ENCODE assay signal across 10 cellular contexts in genomic region chr17:78724544-78724943, GRCh38. TPM values are rescaled to one million over a fixed set of nuclear protein-coding genes. Genes with fewer than 3 reads are reported as not detected.
DNase-seq lines count a peak whose midpoint lies in the region; ATAC-seq, FAIRE-seq and TF ChIP-seq lines count a peak whose summit lies in the region.
"Had no signal": no experiment of that assay in that cellular context is flagged by ENCODE, and none has a peak within 500 bp of the region (broad histone marks: within the 10 kb centered on the region; RNA-seq: fewer than 3 reads in every experiment).

No MANE protein-coding gene starts in this region.

- intact Hi-C loops in GM12878 (cut with micrococcal nuclease; ENCODE audit: unreplicated experiment), result no loop called here
- intact Hi-C loops in HepG2 (cut with micrococcal nuclease; ENCODE audit: unreplicated experiment), result no loop called here

- H3K27ac Mint-ChIP-seq in activated T-cell treated with anti-CD3 and anti-CD28 coated beads, Interleukin-2, amount 50 U/mL, for 72 hours, result peak overlapping the region; percentile 88

- RAD21 ChIA-PET in GM12878 (lab: Charles Lee; ENCODE audit: unreplicated experiment), result interaction anchor here (1.3 to 20.7 kb wide), 4 partner anchors 10 to 53 kb away, joined by 3 to 537 read pairs (median 278); no protein-coding TSS in a partner anchor

- FAIRE-seq in GM12878 (lab: Jason Lieb, UNC) (no peak), HepG2 (lab: Jason Lieb, UNC) (no peak)

- peaks cover 98% of the 10 kb centered on the region for H3K4me1 Mint-ChIP-seq in activated T-cell treated with anti-CD3 and anti-CD28 coated beads, Interleukin-2, amount 50 U/mL, for 72 hours (ENCODE audit: low read depth)
- H3K4me1 Mint-ChIP-seq in activated T-cell treated with anti-CD3 and anti-CD28 coated beads, Interleukin-2, amount 50 U/mL, for 4 hours (ENCODE audit: low read depth), result peaks cover 91% of the 10 kb centered on the region

- H3K36me3 Mint-ChIP-seq in activated T-cell treated with anti-CD3 and anti-CD28 coated beads, Interleukin-2, amount 50 U/mL, for 72 hours (ENCODE audit: insufficient read depth in 2 of 2), result peaks cover 0 to 2% of the 10 kb centered on the region in 2 donors
- H3K36me3 Mint-ChIP-seq in activated T-cell treated with anti-CD3 and anti-CD28 coated beads, Interleukin-2, amount 50 U/mL, for 4 hours (ENCODE audit: insufficient read depth), result peaks cover 14% of the 10 kb centered on the region

- no peaks in the 10 kb centered on the region for H3K9me3 ChIP-seq in GM12878 (replicated peaks; ENCODE audit: control insufficient read depth, insufficient read depth, low read length)
- H3K9me3 ChIP-seq in HepG2 (ENCODE audit: low read length), result no peaks in the 10 kb centered on the region
- H3K9me3 ChIP-seq: esophagus squamous epithelium had no signal

- TF ChIP-seq EP300 in GM12878 (IDR thresholded peaks at IDR 0.05; ENCODE audit: borderline replicate concordance in 1 of 2, control insufficient read depth in 1 of 2, low read depth in 2 of 2, low read length in 2 of 2) (no peak), HepG2 (IDR thresholded peaks at IDR 0.05; ENCODE audit: low read depth in 2 of 2, low read length in 2 of 2) (no peak), HepG2 (CRISPR knock-in tag; IDR thresholded peaks at IDR 0.05; ENCODE audit: borderline replicate concordance) (no peak)

- no peak for TF ChIP-seq CTCF in GM12878 (IDR thresholded peaks at IDR 0.05 in 2 of 3, conservative IDR thresholded peaks at IDR 0.05 in 1 of 3; ENCODE audit: control insufficient read depth in 2 of 3, extremely low read depth in 1 of 3, insufficient read depth in 1 of 3, low read depth in 3 of 3, low read length in 3 of 3)
- no peak for TF ChIP-seq CTCF in HepG2 (CRISPR knock-in tag; IDR thresholded peaks at IDR 0.05)

- 15% methylated on average over 5 of the region's 5 CpGs for WGBS in GM12878 (ENCODE audit: insufficient coverage, insufficient replicate concordance, low lambda C conversion rate, missing lambda C conversion rate)
- 48% methylated on average over 5 of the region's 5 CpGs for WGBS in HepG2 (ENCODE audit: low lambda C conversion rate)

- POLR2A ChIA-PET in GM12878 (lab: Charles Lee), result interaction anchor here (1.5 to 21.4 kb wide), 4 partner anchors 10 to 14 kb away, joined by 3 to 384 read pairs (median 10); no protein-coding TSS in a partner anchor
- POLR2A ChIA-PET in HepG2 (lab: Yijun Ruan, JAX), result no interaction called here

- TF ChIP-seq RAD21 in GM12878 (IDR thresholded peaks at IDR 0.05; ENCODE audit: insufficient read depth, low read depth, low read length), result no peak
- no peak for TF ChIP-seq RAD21 in HepG2 (CRISPR knock-in tag; IDR thresholded peaks at IDR 0.05)

- peak overlapping the region; percentile 29; the same call in 1 of the 2 replicates for H3K9ac ChIP-seq in GM12878 (ENCODE audit: control insufficient read depth, insufficient read depth, low read length)
- no peak overlapping the region for H3K9ac ChIP-seq in HepG2 (ENCODE audit: insufficient read depth, low read depth, low read length)

- H4K20me1 ChIP-seq in GM12878 (ENCODE audit: control insufficient read depth, insufficient read depth) (0 out of 2 replicates have a peak, but pooled peaks cover 5% of the 10 kb centered on the region), HepG2 (ENCODE audit: insufficient read depth, low read length) (peaks cover 54% of the 10 kb centered on the region)

- H3K27me3 ChIP-seq in GM12878 (replicated peaks in 1 of 2; ENCODE audit: control insufficient read depth in 2 of 2, insufficient read depth in 2 of 2, low read length in 1 of 2) (no peaks in the 10 kb centered on the region), HepG2 (ENCODE audit: control insufficient read depth in 1 of 2, insufficient read depth in 2 of 2, low read length in 2 of 2) (no peaks in the 10 kb centered on the region)
- H3K27me3 ChIP-seq: esophagus squamous epithelium had no signal

- H3K4me1 ChIP-seq in GM12878 (ENCODE audit: control insufficient read depth, insufficient read depth, low read length) (peaks cover 85% of the 10 kb centered on the region), HepG2 (ENCODE audit: insufficient read depth, low read length) (peaks cover 57% of the 10 kb centered on the region)

- peak overlapping the region; percentile 16 to 70 for H3K4me3 Mint-ChIP-seq in activated T-cell treated with anti-CD3 and anti-CD28 coated beads, Interleukin-2, amount 50 U/mL, for 72 hours
- H3K4me3 Mint-ChIP-seq in activated T-cell treated with anti-CD3 and anti-CD28 coated beads, Interleukin-2, amount 50 U/mL, for 4 hours, result no peak overlapping the region

- H3K79me2 ChIP-seq in GM12878 (ENCODE audit: control insufficient read depth, insufficient read depth, low read length) (peaks cover 100% of the 10 kb centered on the region), HepG2 (ENCODE audit: insufficient read depth, low read length) (peaks cover 57% of the 10 kb centered on the region)

- no peaks in the 10 kb centered on the region for H3K27me3 Mint-ChIP-seq in activated T-cell treated with anti-CD3 and anti-CD28 coated beads, Interleukin-2, amount 50 U/mL, for 72 hours (ENCODE audit: low read depth)
- no peaks in the 10 kb centered on the region for H3K27me3 Mint-ChIP-seq in activated T-cell treated with anti-CD3 and anti-CD28 coated beads, Interleukin-2, amount 50 U/mL, for 4 hours (ENCODE audit: low read depth)

- no peaks in the 10 kb centered on the region for H3K9me3 Mint-ChIP-seq in activated T-cell treated with anti-CD3 and anti-CD28 coated beads, Interleukin-2, amount 50 U/mL, for 72 hours
- no peaks in the 10 kb centered on the region for H3K9me3 Mint-ChIP-seq in activated T-cell treated with anti-CD3 and anti-CD28 coated beads, Interleukin-2, amount 50 U/mL, for 4 hours

- in situ Hi-C loops in GM12878 (cut with MboI) (no loop called here), HepG2 (cut with HindIII; ENCODE audit: extremely low pct_ligation_motif_present, low pct_unique_long_range_greater_than_20kb) (no loop called here)

- TF ChIP-seq POLR2A in GM12878 (IDR thresholded peaks at IDR 0.05; ENCODE audit: low read depth, low read length) (no peak; the same call in 1 of the 2 replicates), HepG2 (IDR thresholded peaks at IDR 0.05; ENCODE audit: insufficient read depth in 1 of 2, low read depth in 2 of 2, low read length in 2 of 2) (no peak)

- H2AFZ ChIP-seq in GM12878 (ENCODE audit: control insufficient read depth, low read depth, low read length) (no peak overlapping the region), HepG2 (ENCODE audit: low read length) (no peak overlapping the region)

- DNase-seq in activated T-cell treated with anti-CD3 and anti-CD28 coated beads, Interleukin-2, amount 50 U/mL, for 72 hours, result no peak
- DNase-seq in activated T-cell treated with anti-CD3 and anti-CD28 coated beads, Interleukin-2, amount 50 U/mL, for 4 hours, result no peak
- DNase-seq in GM12878 (ENCODE audit: low read depth, low spot score) (no peak), HepG2 (ENCODE audit: low spot score) (no peak), superior temporal gyrus (ENCODE audit: extremely low spot score) (peak; percentile 84), SIG-M5 treated with dmso at 0.1 percent for 504 hours (lab: John Stamatoyannopoulos, UW; ENCODE audit: unreplicated experiment) (no peak), NCI-H2029 treated with DMSO at 0.1 percent for 48 hours (lab: John Stamatoyannopoulos, UW) (no peak)
- DNase-seq: AML-193, esophagus squamous epithelium had no signal

- CTCF ChIA-PET in GM12878 (lab: Yijun Ruan, JAX) (interaction anchor here (1.1 to 8.1 kb wide), 4 partner anchors 11 to 35 kb away, joined by 3 to 78 read pairs (median 30); no protein-coding TSS in a partner anchor), HepG2 (lab: Yijun Ruan, JAX; ENCODE audit: low intra/inter-chr PET ratio, low total read pairs) (no interaction called here)

- no peak overlapping the region for H3K4me3 ChIP-seq in GM12878
- H3K4me3 ChIP-seq in HepG2 (replicated peaks in 1 of 3; ENCODE audit: insufficient read depth in 1 of 3, low read depth in 2 of 3, low read length in 3 of 3), result no peak overlapping the region
- H3K4me3 ChIP-seq: esophagus squamous epithelium had no signal

- BruUV-seq in GM12878 (replicated peaks; lab: Mats Ljungman, UMichigan) (no TSS peak), HepG2 (replicated peaks; lab: Mats Ljungman, UMichigan) (no TSS peak)

- H3K27ac ChIP-seq in GM12878 (ENCODE audit: control insufficient read depth, insufficient read depth) (peak overlapping the region; percentile 74), HepG2 (ENCODE audit: extremely low read length, insufficient read depth, low read length) (no peak overlapping the region)

- SMC1A ChIA-PET in GM12878 (lab: Charles Lee; ENCODE audit: uncharacterized antibody, unreplicated experiment), result interaction anchor here (0.7 to 20.6 kb wide), 7 partner anchors 11 to 28 kb away, joined by 3 to 490 read pairs (median 5); no protein-coding TSS in a partner anchor

- H3K4me2 ChIP-seq in GM12878 (ENCODE audit: control insufficient read depth, insufficient read depth), result peak overlapping the region; percentile 75
- peak overlapping the region; percentile 9; the same call in 1 of the 2 replicates for H3K4me2 ChIP-seq in HepG2 (ENCODE audit: low read depth, low read length)

- H3K36me3 ChIP-seq in GM12878 (ENCODE audit: control insufficient read depth in 2 of 2, insufficient read depth in 2 of 2, low read length in 1 of 2), result peaks cover 11 to 18% of the 10 kb centered on the region in 2 experiments
- H3K36me3 ChIP-seq in HepG2 (replicated peaks in 1 of 2; ENCODE audit: control insufficient read depth in 1 of 2, insufficient read depth in 2 of 2, low read length in 2 of 2), result no peaks in the 10 kb centered on the region

- no peak for ATAC-seq in activated T-cell treated with anti-CD3 and anti-CD28 coated beads, Interleukin-2, amount 50 U/mL, for 72 hours (replicated peaks in 1 of 2)
- ATAC-seq in activated T-cell treated with anti-CD3 and anti-CD28 coated beads, Interleukin-2, amount 50 U/mL, for 4 hours, result no peak
- no peak for ATAC-seq in GM12878
- no peak for ATAC-seq in HepG2
- ATAC-seq in GM21737 (IDR thresholded peaks at IDR 0.05; ENCODE audit: unreplicated experiment), result no peak

RNA-seq across cellular contexts. Expression of gene CYTH1, which starts 57.5 kb away (rescaled TPM):
- 100 to 1,000 TPM; 163 to 204 TPM for total RNA-seq in activated T-cell treated with anti-CD3 and anti-CD28 coated beads, Interleukin-2, amount 50 U/mL, for 72 hours
- total RNA-seq in activated T-cell treated with anti-CD3 and anti-CD28 coated beads, Interleukin-2, amount 50 U/mL, for 4 hours, result 10 to 100 TPM; 55.9 to 99.3 (median 82.8) TPM
- total RNA-seq in GM12878 (2013; cell fraction: nucleolus; rRNA removed), result 559 and 619 TPM in 2 replicates
- 92.6 and 97.8 TPM in 2 replicates for total RNA-seq in GM12878 (2014; rRNA removed)
- total RNA-seq in GM12878 (2014; rRNA removed; fragmentation: Illumina TruSeq; extraction: Trizol), result 130 and 134 TPM in 2 replicates
- total RNA-seq in GM12878 (2021), result 165 and 167 TPM in 2 replicates
- polyA plus RNA-seq in GM12878 (2011; ENCODE audit: low read depth), result 88.3 TPM
- polyA plus RNA-seq in GM12878 (2011; rRNA removed), result 141 and 188 TPM in 2 replicates
- polyA plus RNA-seq in GM12878 (2011; cell fraction: cytosol; rRNA removed), result 170 and 179 TPM in 2 replicates
- polyA plus RNA-seq in GM12878 (2011; cell fraction: nucleus; rRNA removed), result 778 and 997 TPM in 2 replicates
- polyA plus RNA-seq in GM12878 (2012), result 136 and 161 TPM in 2 replicates
- 160 and 179 TPM in 2 replicates for polyA plus RNA-seq in GM12878 (2014; fragmentation: Illumina TruSeq; extraction: Trizol)
- 10 to 100 TPM in 1 of 2 experiments, 1 to 10 TPM in 1; 6.6 to 11.8 TPM for polyA plus RNA-seq in GM12878 (2014; fragmentation: Nextera tagmentation; extraction: Ambion mirVana)
- polyA plus RNA-seq in GM12878 (2014; rRNA removed), result 162 and 172 TPM in 2 replicates
- 100 to 1,000 TPM; 138 to 153 TPM for polyA plus RNA-seq in GM12878 (2016; fragmentation: Nextera tagmentation; extraction: Ambion mirVana)
- polyA minus RNA-seq in GM12878 (2011; rRNA and poly(A)+ RNA removed), result 135 and 140 TPM in 2 replicates
- 38.6 and 44.8 TPM in 2 replicates for polyA minus RNA-seq in GM12878 (2011; cell fraction: cytosol; rRNA and poly(A)+ RNA removed)
- 165 and 192 TPM in 2 replicates for polyA minus RNA-seq in GM12878 (2011; cell fraction: nucleus; rRNA and poly(A)+ RNA removed)
- 20.1 and 21.3 TPM in 2 replicates for total RNA-seq in HepG2 (2016; rRNA removed; fragmentation: Illumina TruSeq; extraction: Trizol)
- 4.6 and 4.8 TPM in 2 replicates for total RNA-seq in HepG2 (2016; cell fraction: cytosol; rRNA removed; fragmentation: Illumina TruSeq; extraction: Trizol; ENCODE audit: low read depth)
- total RNA-seq in HepG2 (2016; cell fraction: insoluble cytoplasmic fraction; rRNA removed; fragmentation: Illumina TruSeq; extraction: Trizol), result 20.2 and 20.6 TPM in 2 replicates
- 12.9 and 13.2 TPM in 2 replicates for total RNA-seq in HepG2 (2016; cell fraction: membrane; rRNA removed; fragmentation: Illumina TruSeq; extraction: Trizol)
- 21.3 and 24.7 TPM in 2 replicates for total RNA-seq in HepG2 (2016; cell fraction: nucleus; rRNA removed; fragmentation: Illumina TruSeq; extraction: Trizol)
- 48.9 and 66.5 TPM in 2 replicates for polyA plus RNA-seq in HepG2 (2011; rRNA removed)
- polyA plus RNA-seq in HepG2 (2011; cell fraction: cytosol; rRNA removed), result 36.2 and 36.3 TPM in 2 replicates
- 233 and 263 TPM in 2 replicates for polyA plus RNA-seq in HepG2 (2011; cell fraction: nucleus; rRNA removed)
- 33.2 and 38.1 TPM in 2 replicates for polyA plus RNA-seq in HepG2 (2012)
- polyA plus RNA-seq in HepG2 (2016; cell fraction: cytosol; fragmentation: Illumina TruSeq; extraction: Trizol; ENCODE audit: low read depth), result 2.0 TPM in 2 replicates
- 22.9 and 27.1 TPM in 2 replicates for polyA plus RNA-seq in HepG2 (2016; cell fraction: insoluble cytoplasmic fraction; fragmentation: Illumina TruSeq; extraction: Trizol; ENCODE audit: low read depth)
- polyA plus RNA-seq in HepG2 (2016; cell fraction: membrane; fragmentation: Illumina TruSeq; extraction: Trizol; ENCODE audit: low read depth), result 7.5 and 8.2 TPM in 2 replicates
- 48.3 and 49.0 TPM in 2 replicates for polyA plus RNA-seq in HepG2 (2016; cell fraction: nucleus; fragmentation: Illumina TruSeq; extraction: Trizol; ENCODE audit: insufficient read depth, low read depth)
- 20.1 and 43.0 TPM in 2 replicates for polyA minus RNA-seq in HepG2 (2011; rRNA and poly(A)+ RNA removed; ENCODE audit: low replicate concordance)
- polyA minus RNA-seq in HepG2 (2011; cell fraction: cytosol; rRNA and poly(A)+ RNA removed), result 16.4 and 17.8 TPM in 2 replicates
- polyA minus RNA-seq in HepG2 (2011; cell fraction: nucleus; rRNA and poly(A)+ RNA removed), result 66.4 and 72.6 TPM in 2 replicates
